In the genomic region with DNA sequence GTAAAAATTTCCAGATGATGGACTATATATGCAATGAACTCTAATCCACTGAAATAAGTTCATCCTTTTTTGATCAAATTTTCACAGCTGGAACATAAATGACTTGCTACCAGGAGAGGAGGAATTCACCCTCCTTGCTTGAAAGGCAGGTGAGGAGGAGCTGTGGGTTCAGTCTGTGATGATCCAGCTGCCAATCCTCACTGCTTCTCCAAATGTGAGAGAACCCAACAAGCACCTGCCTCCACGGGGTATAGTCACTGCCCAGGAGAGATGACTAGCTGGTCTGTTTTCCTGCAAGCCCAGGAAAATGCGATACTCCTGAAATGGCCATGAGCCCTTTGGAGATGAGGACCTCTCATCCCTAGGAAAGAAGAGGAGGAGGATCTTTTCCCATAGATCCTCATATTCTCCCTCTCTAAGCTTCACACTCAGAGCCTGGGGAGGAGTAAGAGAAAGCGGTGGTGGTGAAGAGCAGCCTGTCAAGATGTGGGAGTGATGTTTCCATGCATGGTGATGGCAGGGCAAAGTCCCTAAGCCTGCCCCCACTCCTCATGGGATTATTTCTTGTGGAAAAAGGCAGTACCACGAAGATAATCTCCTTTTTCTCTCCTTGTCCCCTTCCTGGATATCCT, we compare ENCODE assay signal across 4 cellular contexts.
"Had no signal": no experiment of that assay in that cellular context is flagged by ENCODE, and none has a peak within 500 bp of the region (broad histone marks: within the 10 kb centered on the region; RNA-seq: fewer than 3 reads in every experiment).

No MANE protein-coding gene starts in this region.

- H3K4me3 ChIP-seq: GM23338 had no signal

- H3K4me1 Mint-ChIP-seq: GM23338, H9 had no signal

- H3K4me2 ChIP-seq: GM23338 had no signal

- H3K27ac Mint-ChIP-seq: GM23338, H9 had no signal

- DNase-seq: H9, HCEC 1CT, IMR-90 had no signal

- H3K4me3 Mint-ChIP-seq: GM23338, H9 had no signal

- H3K9me3 Mint-ChIP-seq: GM23338 had no signal
